In genomic region chr7:129781128-129781855, GRCh38 we compare ENCODE assay signal across 8 cellular contexts.
DNase-seq lines count a peak whose midpoint lies in the region; ATAC-seq and TF ChIP-seq lines count a peak whose summit lies in the region.

No MANE protein-coding gene starts in this region.

- 0 to 2% (median 2%) methylated on average over 28 to 40 of the region's 40 CpGs for WGBS in stomach, 5 donors

- no peak for ATAC-seq in GM21786 (IDR thresholded peaks at IDR 0.05; ENCODE audit: unreplicated experiment)

- H3K27ac Mint-ChIP-seq in activated CD4-positive, alpha-beta T cell treated with anti-CD3 and anti-CD28 coated beads, Interleukin-2, amount 10 ng/mL, durations not matched to agents 7 days and 5 days, result peak overlapping the region; percentile 76

- peaks cover 3% of the 10 kb centered on the region for H3K36me3 Mint-ChIP-seq in activated CD4-positive, alpha-beta T cell treated with anti-CD3 and anti-CD28 coated beads, Interleukin-2, amount 10 ng/mL, durations not matched to agents 7 days and 5 days (ENCODE audit: low read depth)

- H3K36me3 ChIP-seq in stomach (no peaks in the 10 kb centered on the region), uterus (no peaks in the 10 kb centered on the region)

- H3K4me1 Mint-ChIP-seq in activated CD4-positive, alpha-beta T cell treated with anti-CD3 and anti-CD28 coated beads, Interleukin-2, amount 10 ng/mL, durations not matched to agents 7 days and 5 days, result peaks cover 43% of the 10 kb centered on the region

- no peak for DNase-seq in activated CD4-positive, alpha-beta T cell treated with anti-CD3 and anti-CD28 coated beads, Interleukin-2, amount 10 ng/mL, durations not matched to agents 7 days and 5 days
- DNase-seq in activated CD4-positive, alpha-beta T cell treated with anti-CD3 and anti-CD28 coated beads, Interleukin-2, amount 50 U/mL, for 4 hours, result no peak
- DNase-seq in RPMI8226 (peak; percentile 33), epithelial cell of proximal tubule (ENCODE audit: low read depth) (no peak), stomach (no peak), AG08396 (ENCODE audit: low spot score) (no peak), uterus (no peak)

- TF ChIP-seq CTCF in epithelial cell of proximal tubule (conservative IDR thresholded peaks at IDR 0.05; ENCODE audit: low read depth, low read length) (no peak), stomach (IDR thresholded peaks at IDR 0.05) (no peak), uterus (IDR thresholded peaks at IDR 0.05) (no peak)

- H3K27me3 Mint-ChIP-seq in activated CD4-positive, alpha-beta T cell treated with anti-CD3 and anti-CD28 coated beads, Interleukin-2, amount 10 ng/mL, durations not matched to agents 7 days and 5 days, result peaks cover 73% of the 10 kb centered on the region

- intact Hi-C loops in stomach (cut with DNase I; ENCODE audit: low total_unique reads) (no loop called here), uterus (cut with DNase I; ENCODE audit: low total_unique reads) (no loop called here)

- TF ChIP-seq POLR2A in stomach (IDR thresholded peaks at IDR 0.05), result no peak
- TF ChIP-seq POLR2A in uterus (IDR thresholded peaks at IDR 0.05), result no peak

- POLR2A ChIA-PET in activated CD4-positive, alpha-beta T cell treated with anti-CD3 and anti-CD28 coated beads, Interleukin-2, amount 10 ng/mL, durations not matched to agents 7 days and 5 days (lab: Charles Lee), result no interaction called here

- peak overlapping the region; percentile 68 for H3K4me3 Mint-ChIP-seq in activated CD4-positive, alpha-beta T cell treated with anti-CD3 and anti-CD28 coated beads, Interleukin-2, amount 10 ng/mL, durations not matched to agents 7 days and 5 days

- H3K4me3 ChIP-seq in epithelial cell of proximal tubule (ENCODE audit: low read depth, low read length) (peak overlapping the region; percentile 79), stomach (peak overlapping the region; percentile 52 to 83 (median 56)), uterus (no peak overlapping the region)

- H3K9me3 ChIP-seq in stomach (no peaks in the 10 kb centered on the region), uterus (no peaks in the 10 kb centered on the region)

- no peak for TF ChIP-seq EP300 in stomach (IDR thresholded peaks at IDR 0.05)

- H3K27ac ChIP-seq in stomach (no peak overlapping the region), uterus (no peak overlapping the region)

- peaks cover 51 to 100% (median 94%) of the 10 kb centered on the region in 3 donors for H3K27me3 ChIP-seq in stomach
- H3K27me3 ChIP-seq in uterus, result peaks cover 37 to 82% of the 10 kb centered on the region in 2 donors

- no peaks in the 10 kb centered on the region for H3K9me3 Mint-ChIP-seq in activated CD4-positive, alpha-beta T cell treated with anti-CD3 and anti-CD28 coated beads, Interleukin-2, amount 10 ng/mL, durations not matched to agents 7 days and 5 days

- CTCF ChIA-PET in activated CD4-positive, alpha-beta T cell treated with anti-CD3 and anti-CD28 coated beads, Interleukin-2, amount 10 ng/mL, durations not matched to agents 7 days and 5 days (lab: Charles Lee), result interaction anchor here (0.6 to 2.0 kb wide), 5 partner anchors 48 to 413 kb away, joined by 3 to 6 read pairs (median 4); no protein-coding TSS in a partner anchor

- H3K4me1 ChIP-seq in stomach, result peaks cover 69 to 79% (median 76%) of the 10 kb centered on the region in 4 donors
- H3K4me1 ChIP-seq in uterus, result peaks cover 0 to 29% of the 10 kb centered on the region in 2 donors

Comparison
In these comparisons a context has a peak if more than half of its experiments do, and no peak if none do; other contexts are left out.
1. H3K4me3 ChIP-seq: peak in epithelial cell of proximal tubule (single experiment) and stomach (4 of 4); none in uterus (0 of 2).